2 cellular contexts compared by ENCODE assay signal in genomic region chr15:85024509-85025336, GRCh38.
TF ChIP-seq lines count a peak whose summit lies in the region.

No MANE protein-coding gene starts in this region.

TF ChIP-seq in HEK293, 187 proteins besides CTCF, POLR2A, EP300 and RAD21 (continued from another document):
- TF ChIP-seq PRDM6 (tag by site-specific recombination; IDR thresholded peaks at IDR 0.05) (peak; percentile 94), PRDM1 (tag by site-specific recombination; IDR thresholded peaks at IDR 0.05) (peak; percentile 67), ZNF544 (tag by site-specific recombination; IDR thresholded peaks at IDR 0.05) (no peak), ZSCAN30 (tag by site-specific recombination; IDR thresholded peaks at IDR 0.05) (no peak), FEZF1 (tag by site-specific recombination; IDR thresholded peaks at IDR 0.05) (peak; percentile 38), SP7 (tag by site-specific recombination; IDR thresholded peaks at IDR 0.05) (no peak), TRIM28 (IDR thresholded peaks at IDR 0.05; ENCODE audit: borderline replicate concordance, low read length) (0 out of 2 replicates have a peak, but pooled peaks have one; percentile 24), ZNF341 (tag by site-specific recombination; IDR thresholded peaks at IDR 0.05; ENCODE audit: low read depth) (peak; percentile 28; the same call in 1 of the 2 replicates), ZNF600 (tag by site-specific recombination; IDR thresholded peaks at IDR 0.05) (0 out of 2 replicates have a peak, but pooled peaks have one; percentile 52), ZNF571 (tag by site-specific recombination; IDR thresholded peaks at IDR 0.05) (no peak)
TF ChIP-seq in HEK293: peak in this region for 7.

TF ChIP-seq in liver, 16 proteins besides CTCF, POLR2A, EP300 and RAD21 (continued from another document):
- TF ChIP-seq ATF3 (IDR thresholded peaks at IDR 0.05) (no peak), REST (IDR thresholded peaks at IDR 0.05) (peak; percentile 38), HNF4G (IDR thresholded peaks at IDR 0.05) (no peak), YY1 (IDR thresholded peaks at IDR 0.05) (peak; percentile 44), EGR1 (IDR thresholded peaks at IDR 0.05; ENCODE audit: low read depth in 2 of 2) (no peak)
TF ChIP-seq in liver: peak in this region for 8.
